11 cellular contexts compared by ENCODE assay signal in genomic region chr5:141510850-141511718, GRCh38. TPM values are rescaled to one million over a fixed set of nuclear protein-coding genes. Genes with fewer than 3 reads are reported as not detected.
DNase-seq lines count a peak whose midpoint lies in the region; ATAC-seq and TF ChIP-seq lines count a peak whose summit lies in the region.
"Had no signal": no experiment of that assay in that cellular context is flagged by ENCODE, and none has a peak within 500 bp of the region (broad histone marks: within the 10 kb centered on the region; RNA-seq: fewer than 3 reads in every experiment).

No MANE protein-coding gene starts in this region.

- H3K9me3 ChIP-seq in OCI-LY3 (ENCODE audit: insufficient read depth, low read length) (no peaks in the 10 kb centered on the region), left lung (no peaks in the 10 kb centered on the region), WERI-Rb-1 (ENCODE audit: severe bottlenecking) (no peaks in the 10 kb centered on the region), heart left ventricle (no peaks in the 10 kb centered on the region)
- H3K9me3 ChIP-seq: body of pancreas had no signal

- TF ChIP-seq CTCF in GM13977 (IDR thresholded peaks at IDR 0.05; ENCODE audit: extremely low read depth, insufficient read depth, missing control alignments) (no peak), OCI-LY3 (IDR thresholded peaks at IDR 0.05; ENCODE audit: low read depth, low read length) (no peak), nephron progenitor cell (IDR thresholded peaks at IDR 0.05) (no peak), left lung (IDR thresholded peaks at IDR 0.05) (no peak), WERI-Rb-1 (IDR thresholded peaks at IDR 0.05; ENCODE audit: low read depth, low read length) (no peak), heart left ventricle (IDR thresholded peaks at IDR 0.05) (no peak)

- no peak overlapping the region for H2AFZ ChIP-seq in OCI-LY3 (ENCODE audit: low read depth, low read length)

- H3K4me3 Mint-ChIP-seq in nephron progenitor cell: no peak overlapping the region
- H3K4me3 Mint-ChIP-seq in activated CD4-positive, alpha-beta memory T cell treated with anti-CD3 and anti-CD28 coated beads for 36 hours: no peak overlapping the region

- WGBS in heart left ventricle, 4 donors: 92 to 96% (median 96%) methylated on average over 14 of the region's 14 CpGs

- ATAC-seq in GM21576 (IDR thresholded peaks at IDR 0.05; ENCODE audit: unreplicated experiment) (peak; percentile 27), left lung (no peak), heart left ventricle (no peak)
- ATAC-seq: body of pancreas had no signal

- no peaks in the 10 kb centered on the region for H3K9me3 Mint-ChIP-seq in nephron progenitor cell
- no peaks in the 10 kb centered on the region for H3K9me3 Mint-ChIP-seq in activated CD4-positive, alpha-beta memory T cell treated with anti-CD3 and anti-CD28 coated beads for 36 hours

- DNase-seq in GM13977 (ENCODE audit: low spot score) (peak; percentile 70), nephron progenitor cell (no peak), left lung (no peak), WERI-Rb-1 (no peak), heart left ventricle (no peak)
- no peak for DNase-seq in activated CD4-positive, alpha-beta memory T cell treated with anti-CD3 and anti-CD28 coated beads for 36 hours
- DNase-seq: body of pancreas, DND-41 had no signal

- peak overlapping the region; percentile 18 for H3K4me2 ChIP-seq in OCI-LY3 (ENCODE audit: low read length)

- H3K4me1 ChIP-seq in OCI-LY3 (ENCODE audit: low read length): peaks cover 56% of the 10 kb centered on the region
- H3K4me1 ChIP-seq in left lung: peaks cover 30 to 77% of the 10 kb centered on the region in 2 donors
- peaks cover 18 to 84% (median 68%) of the 10 kb centered on the region in 12 donors for H3K4me1 ChIP-seq in heart left ventricle

- in situ Hi-C loops in GM13977 (cut with MboI; ENCODE audit: low pct_unique_long_range_greater_than_20kb, low sequenced_read_pairs, unreplicated experiment): no loop called here

- intact Hi-C loops in activated CD4-positive, alpha-beta memory T cell treated with anti-CD3 and anti-CD28 coated beads for 36 hours (cut with micrococcal nuclease): loop anchor here (5.0 kb wide), 2 partner anchors 99 to 289 kb away; partner anchors contain the start of genes PCDHB14 and PCDHGA10
- intact Hi-C loops in left lung (cut with DNase I): no loop called here
- intact Hi-C loops in heart left ventricle (cut with DNase I): loop anchor here in 6 of 10 donors (5.0 kb wide), 3 partner anchors 34 to 89 kb away; partner anchors contain the start of genes PCDHGC3 (in 5 of the 6) and PCDHGA11 (in 1 of the 6)

- H3K79me2 ChIP-seq in OCI-LY3 (ENCODE audit: low read length): no peaks in the 10 kb centered on the region

- CTCF ChIA-PET in activated CD4-positive, alpha-beta memory T cell treated with anti-CD3 and anti-CD28 coated beads for 36 hours (lab: Charles Lee): interaction anchor here (0.6 to 7.9 kb wide), 20 partner anchors 9 to 191 kb away, joined by 3 to 139 read pairs (median 6); partner anchors contain the start of genes PCDHGA10, PCDHGA11, PCDHGA12 and PCDHGB3

- no peak for TF ChIP-seq POLR2A in heart left ventricle (IDR thresholded peaks at IDR 0.05)

- H3K4me1 Mint-ChIP-seq in nephron progenitor cell: peaks cover 96% of the 10 kb centered on the region
- peaks cover 30% of the 10 kb centered on the region for H3K4me1 Mint-ChIP-seq in activated CD4-positive, alpha-beta memory T cell treated with anti-CD3 and anti-CD28 coated beads for 36 hours (ENCODE audit: low read depth)

- no peak overlapping the region for H3K27ac ChIP-seq in OCI-LY3 (ENCODE audit: low read length)
- H3K27ac ChIP-seq in left lung: peak overlapping the region in 1 of 2 donors; percentile 83
- H3K27ac ChIP-seq in WERI-Rb-1: no peak overlapping the region
- peak overlapping the region in 4 of 12 donors; percentile 79 to 94 (median 86) for H3K27ac ChIP-seq in heart left ventricle
- H3K27ac ChIP-seq: body of pancreas, VCaP had no signal

- no peaks in the 10 kb centered on the region for H4K20me1 ChIP-seq in OCI-LY3 (ENCODE audit: insufficient read depth, low read length)

- H3K9ac ChIP-seq in OCI-LY3 (ENCODE audit: low read length): no peak overlapping the region

- POLR2A ChIA-PET in activated CD4-positive, alpha-beta memory T cell treated with anti-CD3 and anti-CD28 coated beads for 36 hours (lab: Charles Lee): no interaction called here

- peak overlapping the region; percentile 11 for H3K27ac Mint-ChIP-seq in nephron progenitor cell
- no peak overlapping the region for H3K27ac Mint-ChIP-seq in activated CD4-positive, alpha-beta memory T cell treated with anti-CD3 and anti-CD28 coated beads for 36 hours

- peaks cover 26% of the 10 kb centered on the region for H3K36me3 Mint-ChIP-seq in nephron progenitor cell (ENCODE audit: low read depth)
- H3K36me3 Mint-ChIP-seq in activated CD4-positive, alpha-beta memory T cell treated with anti-CD3 and anti-CD28 coated beads for 36 hours: peaks cover 6% of the 10 kb centered on the region

- H3K27me3 Mint-ChIP-seq in nephron progenitor cell (ENCODE audit: low read depth, poor library complexity): no peaks in the 10 kb centered on the region
- no peaks in the 10 kb centered on the region for H3K27me3 Mint-ChIP-seq in activated CD4-positive, alpha-beta memory T cell treated with anti-CD3 and anti-CD28 coated beads for 36 hours

- H3K4me3 ChIP-seq in OCI-LY3 (ENCODE audit: low read length) (no peak overlapping the region), left lung (no peak overlapping the region), WERI-Rb-1 (ENCODE audit: low read depth, low read length) (no peak overlapping the region), heart left ventricle (no peak overlapping the region)
- H3K4me3 ChIP-seq: body of pancreas had no signal

- H3K36me3 ChIP-seq in OCI-LY3 (replicated peaks; ENCODE audit: low read depth, low read length) (no peaks in the 10 kb centered on the region), left lung (peaks cover 0 to 31% of the 10 kb centered on the region in 2 donors), WERI-Rb-1 (peaks cover 7% of the 10 kb centered on the region), heart left ventricle (peaks cover 0 to 43% (median 38%) of the 10 kb centered on the region in 9 donors)

- H3K27me3 ChIP-seq in OCI-LY3 (ENCODE audit: low read depth, low read length) (no peaks in the 10 kb centered on the region), left lung (peaks cover 0 to 9% of the 10 kb centered on the region in 2 donors), WERI-Rb-1 (ENCODE audit: insufficient read depth, low read depth, severe bottlenecking) (no peaks in the 10 kb centered on the region), heart left ventricle (no peaks in the 10 kb centered on the region)
- H3K27me3 ChIP-seq: body of pancreas had no signal

RNA-seq across cellular contexts. Expression of gene PCDHGC5, which starts 22.2 kb away (rescaled TPM):
- total RNA-seq in activated CD4-positive, alpha-beta memory T cell treated with anti-CD3 and anti-CD28 coated beads for 36 hours: not detected
- total RNA-seq in left lung (1 to 10 TPM; 1.4 to 1.9 TPM), heart left ventricle (1 to 10 TPM; 1.5 to 5.4 (median 3.0) TPM)
- 1 to 10 TPM in 1 of 2 donors, under 1 TPM in 1; 0.72 to 5.4 TPM for polyA plus RNA-seq in heart left ventricle

RNA-seq across cellular contexts. Expression of gene PCDHGC4, which starts 26.3 kb away (rescaled TPM):
- total RNA-seq in activated CD4-positive, alpha-beta memory T cell treated with anti-CD3 and anti-CD28 coated beads for 36 hours: not detected
- total RNA-seq in left lung (1 to 10 TPM in 1 of 2 donors, under 1 TPM in 1; 0.79 to 2.5 TPM), heart left ventricle (10 to 100 TPM in 1 of 9 donors, 1 to 10 TPM in 8; 1.7 to 10.4 (median 2.9) TPM)
- polyA plus RNA-seq in heart left ventricle: 1 to 10 TPM in 1 of 2 donors, under 1 TPM in 1; 0.39 to 4.2 TPM

RNA-seq across cellular contexts. Expression of gene PCDHGC3, which starts 35.3 kb away (rescaled TPM):
- not detected for total RNA-seq in activated CD4-positive, alpha-beta memory T cell treated with anti-CD3 and anti-CD28 coated beads for 36 hours
- total RNA-seq in left lung: 100 to 1,000 TPM in 1 of 2 donors, 10 to 100 TPM in 1; 65.4 to 101 TPM
- total RNA-seq in heart left ventricle: 10 to 100 TPM; 12.3 to 32.5 (median 18.4) TPM
- polyA plus RNA-seq in heart left ventricle: 10 to 100 TPM; 23.3 to 34.8 TPM

Comparison
In these comparisons a context has a peak if more than half of its experiments do, and no peak if none do; other contexts are left out.
1. RNA of gene PCDHGC3, which starts 35.3 kb away (total RNA-seq): 65.4 to 101 TPM in left lung and 12.3 to 32.5 TPM in heart left ventricle; not detected in activated CD4-positive, alpha-beta memory T cell treated with anti-CD3 and anti-CD28 coated beads for 36 hours; every median in the first group is over 10 times any median in the second.
2. intact Hi-C loops: an anchor here in activated CD4-positive, alpha-beta memory T cell treated with anti-CD3 and anti-CD28 coated beads for 36 hours (5.0 kb wide) and heart left ventricle (5.0 kb wide); none called in left lung.